ENCODE assay signal across 1 cellular context in genomic region chr4:4188557-4188956, GRCh38.
A peak's percentile ranks its signal among the peaks of the same experiment; 100 is the strongest.
TF ChIP-seq lines count a peak whose summit lies in the region.
"Not testable (repeated sequence)": the region's sequence is repeated elsewhere in the genome, so short reads cannot be mapped to it uniquely, and the experiment has no call there.

No MANE protein-coding gene starts in this region.

TF ChIP-seq in HepG2, 621 proteins besides CTCF, POLR2A, EP300 and RAD21 (continued from another document):
- TF ChIP-seq, protein P1, sequence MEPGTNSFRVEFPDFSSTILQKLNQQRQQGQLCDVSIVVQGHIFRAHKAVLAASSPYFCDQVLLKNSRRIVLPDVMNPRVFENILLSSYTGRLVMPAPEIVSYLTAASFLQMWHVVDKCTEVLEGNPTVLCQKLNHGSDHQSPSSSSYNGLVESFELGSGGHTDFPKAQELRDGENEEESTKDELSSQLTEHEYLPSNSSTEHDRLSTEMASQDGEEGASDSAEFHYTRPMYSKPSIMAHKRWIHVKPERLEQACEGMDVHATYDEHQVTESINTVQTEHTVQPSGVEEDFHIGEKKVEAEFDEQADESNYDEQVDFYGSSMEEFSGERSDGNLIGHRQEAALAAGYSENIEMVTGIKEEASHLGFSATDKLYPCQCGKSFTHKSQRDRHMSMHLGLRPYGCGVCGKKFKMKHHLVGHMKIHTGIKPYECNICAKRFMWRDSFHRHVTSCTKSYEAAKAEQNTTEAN (CRISPR knock-in tag; conservative IDR thresholded peaks at IDR 0.05) = 0 out of 2 replicates have a peak, but pooled peaks have one; percentile 66
- TF ChIP-seq ZGPAT (CRISPR knock-in tag; IDR thresholded peaks at IDR 0.05) (peak; percentile 74), ELF3 (CRISPR knock-in tag; IDR thresholded peaks at IDR 0.05) (peak; percentile 38; the same call in 1 of the 2 replicates), HOXA3 (CRISPR knock-in tag; IDR thresholded peaks at IDR 0.05) (peak; percentile 55; the same call in 1 of the 2 replicates), ZNF670 (CRISPR knock-in tag; IDR thresholded peaks at IDR 0.05; ENCODE audit: borderline replicate concordance) (0 out of 2 replicates have a peak, but pooled peaks have one; percentile 27), BCL6 (CRISPR knock-in tag; IDR thresholded peaks at IDR 0.05) (peak; percentile 50; the same call in 1 of the 2 replicates), IRF2 (CRISPR knock-in tag; IDR thresholded peaks at IDR 0.05) (0 out of 2 replicates have a peak, but pooled peaks have one; percentile 47), GFI1 (CRISPR knock-in tag; IDR thresholded peaks at IDR 0.05; ENCODE audit: borderline replicate concordance) (0 out of 2 replicates have a peak, but pooled peaks have one; percentile 46), ZNF629 (CRISPR knock-in tag; conservative IDR thresholded peaks at IDR 0.05) (0 out of 2 replicates have a peak, but pooled peaks have one; percentile 7), FOXP1 (CRISPR knock-in tag; IDR thresholded peaks at IDR 0.05) (peak; percentile 35; the same call in 1 of the 2 replicates), KDM6A (CRISPR knock-in tag; IDR thresholded peaks at IDR 0.05; ENCODE audit: low read depth) (0 out of 2 replicates have a peak, but pooled peaks have one; percentile 65), EHMT2 (IDR thresholded peaks at IDR 0.05; ENCODE audit: borderline replicate concordance, low read depth, low read length) (0 out of 2 replicates have a peak, but pooled peaks have one; percentile 49), SOX5 (CRISPR knock-in tag; IDR thresholded peaks at IDR 0.05; ENCODE audit: borderline replicate concordance) (peak; percentile 93; the same call in 1 of the 2 replicates), TFE3 (CRISPR knock-in tag; IDR thresholded peaks at IDR 0.05) (0 out of 2 replicates have a peak, but pooled peaks have one; percentile 17), MED1 (CRISPR knock-in tag; IDR thresholded peaks at IDR 0.05) (peak; percentile 70), KAT8 (CRISPR knock-in tag; IDR thresholded peaks at IDR 0.05) (peak; percentile 51; the same call in 1 of the 2 replicates), CEBPG (CRISPR knock-in tag; IDR thresholded peaks at IDR 0.05) (peak; percentile 48; the same call in 1 of the 2 replicates), ZNF264 (CRISPR knock-in tag; IDR thresholded peaks at IDR 0.05) (peak; percentile 90; the same call in 1 of the 2 replicates), PAXIP1 (CRISPR knock-in tag; conservative IDR thresholded peaks at IDR 0.05) (peak; percentile 86), SOX6 (CRISPR knock-in tag; IDR thresholded peaks at IDR 0.05) (peak; percentile 95)
- TF ChIP-seq FOXP1, SOX6 (IDR thresholded peaks at IDR 0.05): not testable (repeated sequence)
- TF ChIP-seq, protein P2, sequence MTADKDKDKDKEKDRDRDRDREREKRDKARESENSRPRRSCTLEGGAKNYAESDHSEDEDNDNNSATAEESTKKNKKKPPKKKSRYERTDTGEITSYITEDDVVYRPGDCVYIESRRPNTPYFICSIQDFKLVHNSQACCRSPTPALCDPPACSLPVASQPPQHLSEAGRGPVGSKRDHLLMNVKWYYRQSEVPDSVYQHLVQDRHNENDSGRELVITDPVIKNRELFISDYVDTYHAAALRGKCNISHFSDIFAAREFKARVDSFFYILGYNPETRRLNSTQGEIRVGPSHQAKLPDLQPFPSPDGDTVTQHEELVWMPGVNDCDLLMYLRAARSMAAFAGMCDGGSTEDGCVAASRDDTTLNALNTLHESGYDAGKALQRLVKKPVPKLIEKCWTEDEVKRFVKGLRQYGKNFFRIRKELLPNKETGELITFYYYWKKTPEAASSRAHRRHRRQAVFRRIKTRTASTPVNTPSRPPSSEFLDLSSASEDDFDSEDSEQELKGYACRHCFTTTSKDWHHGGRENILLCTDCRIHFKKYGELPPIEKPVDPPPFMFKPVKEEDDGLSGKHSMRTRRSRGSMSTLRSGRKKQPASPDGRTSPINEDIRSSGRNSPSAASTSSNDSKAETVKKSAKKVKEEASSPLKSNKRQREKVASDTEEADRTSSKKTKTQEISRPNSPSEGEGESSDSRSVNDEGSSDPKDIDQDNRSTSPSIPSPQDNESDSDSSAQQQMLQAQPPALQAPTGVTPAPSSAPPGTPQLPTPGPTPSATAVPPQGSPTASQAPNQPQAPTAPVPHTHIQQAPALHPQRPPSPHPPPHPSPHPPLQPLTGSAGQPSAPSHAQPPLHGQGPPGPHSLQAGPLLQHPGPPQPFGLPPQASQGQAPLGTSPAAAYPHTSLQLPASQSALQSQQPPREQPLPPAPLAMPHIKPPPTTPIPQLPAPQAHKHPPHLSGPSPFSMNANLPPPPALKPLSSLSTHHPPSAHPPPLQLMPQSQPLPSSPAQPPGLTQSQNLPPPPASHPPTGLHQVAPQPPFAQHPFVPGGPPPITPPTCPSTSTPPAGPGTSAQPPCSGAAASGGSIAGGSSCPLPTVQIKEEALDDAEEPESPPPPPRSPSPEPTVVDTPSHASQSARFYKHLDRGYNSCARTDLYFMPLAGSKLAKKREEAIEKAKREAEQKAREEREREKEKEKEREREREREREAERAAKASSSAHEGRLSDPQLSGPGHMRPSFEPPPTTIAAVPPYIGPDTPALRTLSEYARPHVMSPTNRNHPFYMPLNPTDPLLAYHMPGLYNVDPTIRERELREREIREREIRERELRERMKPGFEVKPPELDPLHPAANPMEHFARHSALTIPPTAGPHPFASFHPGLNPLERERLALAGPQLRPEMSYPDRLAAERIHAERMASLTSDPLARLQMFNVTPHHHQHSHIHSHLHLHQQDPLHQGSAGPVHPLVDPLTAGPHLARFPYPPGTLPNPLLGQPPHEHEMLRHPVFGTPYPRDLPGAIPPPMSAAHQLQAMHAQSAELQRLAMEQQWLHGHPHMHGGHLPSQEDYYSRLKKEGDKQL (CRISPR knock-in tag; IDR thresholded peaks at IDR 0.05; ENCODE audit: low read depth) = peak; percentile 43; the same call in 1 of the 2 replicates
- TF ChIP-seq, protein P3, sequence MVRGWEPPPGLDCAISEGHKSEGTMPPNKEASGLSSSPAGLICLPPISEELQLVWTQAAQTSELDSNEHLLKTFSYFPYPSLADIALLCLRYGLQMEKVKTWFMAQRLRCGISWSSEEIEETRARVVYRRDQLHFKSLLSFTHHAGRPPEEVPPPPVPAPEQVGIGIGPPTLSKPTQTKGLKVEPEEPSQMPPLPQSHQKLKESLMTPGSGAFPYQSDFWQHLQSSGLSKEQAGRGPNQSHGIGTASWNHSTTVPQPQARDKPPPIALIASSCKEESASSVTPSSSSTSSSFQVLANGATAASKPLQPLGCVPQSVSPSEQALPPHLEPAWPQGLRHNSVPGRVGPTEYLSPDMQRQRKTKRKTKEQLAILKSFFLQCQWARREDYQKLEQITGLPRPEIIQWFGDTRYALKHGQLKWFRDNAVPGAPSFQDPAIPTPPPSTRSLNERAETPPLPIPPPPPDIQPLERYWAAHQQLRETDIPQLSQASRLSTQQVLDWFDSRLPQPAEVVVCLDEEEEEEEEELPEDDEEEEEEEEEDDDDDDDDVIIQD (CRISPR knock-in tag; IDR thresholded peaks at IDR 0.05; ENCODE audit: low read depth) = peak; percentile 56; the same call in 1 of the 2 replicates
TF ChIP-seq in HepG2: peak in this region for 96; not testable (repeated sequence) for 525.
